8 cellular contexts compared by ENCODE assay signal in genomic region chr16:30526823-30527634, GRCh38. TPM values are rescaled to one million over a fixed set of nuclear protein-coding genes. Genes with fewer than 3 reads are reported as not detected.
DNase-seq lines count a peak whose midpoint lies in the region; ATAC-seq and TF ChIP-seq lines count a peak whose summit lies in the region.

No MANE protein-coding gene starts in this region.

- peak overlapping the region; percentile 98 for H3K27ac ChIP-seq in left ventricle myocardium inferior (replicated peaks)

- peaks cover 43% of the 10 kb centered on the region for H3K4me1 ChIP-seq in left ventricle myocardium inferior

- H3K4me3 ChIP-seq in left ventricle myocardium inferior = peak overlapping the region; percentile 76

- peak; percentile 76 for ATAC-seq in HG02870 (IDR thresholded peaks at IDR 0.05; ENCODE audit: unreplicated experiment)

- H3K36me3 ChIP-seq in left ventricle myocardium inferior = peaks cover 19% of the 10 kb centered on the region

- peaks cover 30% of the 10 kb centered on the region for H3K4me1 Mint-ChIP-seq in progenitor cell of endocrine pancreas (ENCODE audit: low read depth)

- no peaks in the 10 kb centered on the region for H3K9me3 ChIP-seq in left ventricle myocardium inferior (replicated peaks)

- in situ Hi-C loops in GM13977 (cut with MboI; ENCODE audit: low pct_unique_long_range_greater_than_20kb, low sequenced_read_pairs, unreplicated experiment) = loop anchor here (25.0 kb wide), 1 partner anchor 110 kb away; no protein-coding TSS in a partner anchor

- H3K27ac Mint-ChIP-seq in progenitor cell of endocrine pancreas = peak overlapping the region; percentile 96

- H3K36me3 Mint-ChIP-seq in progenitor cell of endocrine pancreas (ENCODE audit: insufficient read depth) = peaks cover 10% of the 10 kb centered on the region

- H3K9me3 Mint-ChIP-seq in progenitor cell of endocrine pancreas (ENCODE audit: low read depth) = no peaks in the 10 kb centered on the region

- H3K27me3 Mint-ChIP-seq in progenitor cell of endocrine pancreas = no peaks in the 10 kb centered on the region

- intact Hi-C loops in left ventricle myocardium inferior (cut with micrococcal nuclease) = loop anchor here (10.0 kb wide), 1 partner anchor 82 kb away; the partner anchor contains the start of gene SEPHS2

- H3K27me3 ChIP-seq in left ventricle myocardium inferior (ENCODE audit: low read depth) = no peaks in the 10 kb centered on the region

- peak overlapping the region; percentile 75 for H3K4me3 Mint-ChIP-seq in progenitor cell of endocrine pancreas (ENCODE audit: low read depth)

- DNase-seq in GM13977 (ENCODE audit: low spot score) = peak; percentile 99
- peak; percentile 99 for DNase-seq in NCI-H146 treated with DMSO at 0.1 percent for 48 hours (lab: John Stamatoyannopoulos, UW; ENCODE audit: unreplicated experiment)
- DNase-seq in T-helper 1 cell = peak; percentile 80 to 97 (median 82)
- DNase-seq in amniotic stem cell (lab: John Stamatoyannopoulos, UW) = peak; percentile 98
- peak; percentile 99 for DNase-seq in left ventricle myocardium inferior
- peak; percentile 97 for DNase-seq in progenitor cell of endocrine pancreas (ENCODE audit: low spot score, unreplicated experiment)
- DNase-seq in ureter (ENCODE audit: low spot score) = peak; percentile 98

- TF ChIP-seq CTCF in GM13977 (IDR thresholded peaks at IDR 0.05; ENCODE audit: extremely low read depth, insufficient read depth, missing control alignments) = peak; percentile 4
- TF ChIP-seq CTCF in left ventricle myocardium inferior (IDR thresholded peaks at IDR 0.05; ENCODE audit: borderline replicate concordance) = peak; percentile 56
- peak; percentile 55 for TF ChIP-seq CTCF in progenitor cell of endocrine pancreas (IDR thresholded peaks at IDR 0.05; ENCODE audit: unreplicated experiment)

RNA-seq across cellular contexts. Expression of gene ZNF768, which starts 0.7 kb away (rescaled TPM):
- total RNA-seq in left ventricle myocardium inferior (61.1 TPM), progenitor cell of endocrine pancreas (80.0 and 83.6 TPM in 2 replicates), ureter (37.6 TPM)

RNA-seq across cellular contexts. Expression of gene ZNF747, which starts 7.6 kb away (rescaled TPM):
- total RNA-seq in left ventricle myocardium inferior (8.9 TPM), progenitor cell of endocrine pancreas (18.1 and 19.1 TPM in 2 replicates), ureter (10.4 TPM)

RNA-seq across cellular contexts. Expression of gene ZNF764, which starts 31.1 kb away (rescaled TPM):
- 8.9 TPM for total RNA-seq in left ventricle myocardium inferior
- total RNA-seq in progenitor cell of endocrine pancreas = 36.1 and 36.6 TPM in 2 replicates
- 6.9 TPM for total RNA-seq in ureter

RNA-seq across cellular contexts. Expression of gene ZNF688, which starts 44.5 kb away (rescaled TPM):
- 10.8 TPM for total RNA-seq in left ventricle myocardium inferior
- 20.0 and 22.5 TPM in 2 replicates for total RNA-seq in progenitor cell of endocrine pancreas
- 10.8 TPM for total RNA-seq in ureter

RNA-seq across cellular contexts. Expression of gene ITGAL, which starts 54.5 kb away (rescaled TPM):
- total RNA-seq in left ventricle myocardium inferior (2.4 TPM), progenitor cell of endocrine pancreas (0.49 and 0.53 TPM in 2 replicates), ureter (8.9 TPM)

Comparison
In these comparisons a context has a peak if more than half of its experiments do, and no peak if none do; other contexts are left out.
1. Peak in every context shown above with its lines: DNase-seq, ATAC-seq, H3K4me3 ChIP-seq and H3K27ac ChIP-seq.
2. CTCF ChIP-seq: peak in every context shown above with its lines; median percentile 56 in left ventricle myocardium inferior; 55 in progenitor cell of endocrine pancreas; 4 in GM13977.